ENCODE assay signal across 8 cellular contexts in the genomic region with DNA sequence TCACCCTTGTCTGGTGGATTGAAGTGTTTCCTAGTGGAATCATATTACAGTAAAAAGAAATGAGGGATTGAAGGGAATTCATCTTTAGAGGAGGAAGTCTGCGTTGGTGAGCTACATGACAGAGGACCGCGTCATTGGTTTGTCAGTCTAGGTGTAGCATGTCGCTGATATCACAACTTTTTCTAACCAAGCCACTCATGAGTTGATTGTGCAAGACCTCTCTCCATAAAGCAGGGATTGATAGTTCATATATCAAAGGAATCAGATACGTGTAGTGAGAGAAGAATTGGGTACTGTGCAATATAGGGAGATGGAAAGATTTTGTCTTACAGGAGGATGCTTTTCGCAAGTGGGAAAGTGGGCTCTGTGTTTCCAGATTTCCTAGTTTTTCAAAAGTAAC.
"Had no signal": no experiment of that assay in that cellular context is flagged by ENCODE, and none has a peak within 500 bp of the region (broad histone marks: within the 10 kb centered on the region; RNA-seq: fewer than 3 reads in every experiment).

No MANE protein-coding gene starts in this region.

- H3K27ac ChIP-seq: GM23248 had no signal

- H3K9me3 ChIP-seq: HAP-1 had no signal

- H3K27ac Mint-ChIP-seq: HFFc6 had no signal

- H3K36me3 ChIP-seq: HAP-1 had no signal

- H3K9ac ChIP-seq: GM23248 had no signal

- DNase-seq: GM23248, GOT3, H7, HFFc6, KG1 had no signal

- H3K4me3 Mint-ChIP-seq: HFFc6 had no signal

- H2AFZ ChIP-seq: GM23248 had no signal

- H3K9me3 Mint-ChIP-seq: HFFc6 had no signal

- H3K4me3 ChIP-seq: GM23248, HAP-1, K562 had no signal

- ATAC-seq: HCT116, K562 had no signal
